ENCODE assay signal across 12 cellular contexts in genomic region chr1:86154581-86155060, GRCh38. TPM values are rescaled to one million over a fixed set of nuclear protein-coding genes. Genes with fewer than 3 reads are reported as not detected.
DNase-seq lines count a peak whose midpoint lies in the region; ATAC-seq and TF ChIP-seq lines count a peak whose summit lies in the region.
"Had no signal": no experiment of that assay in that cellular context is flagged by ENCODE, and none has a peak within 500 bp of the region (broad histone marks: within the 10 kb centered on the region; RNA-seq: fewer than 3 reads in every experiment).

No MANE protein-coding gene starts in this region.

- peaks cover 20% of the 10 kb centered on the region for H3K4me1 Mint-ChIP-seq in neural progenitor cell

- no peaks in the 10 kb centered on the region for H3K9me3 Mint-ChIP-seq in neural progenitor cell
- H3K9me3 Mint-ChIP-seq: activated CD8-positive, alpha-beta T cell treated with anti-CD3 and anti-CD28 coated beads for 36 hours had no signal

- TF ChIP-seq CTCF in fibroblast of villous mesenchyme (IDR thresholded peaks at IDR 0.05; ENCODE audit: insufficient read depth, low read depth, low read length) (no peak), neural progenitor cell (IDR thresholded peaks at IDR 0.05) (no peak)

- peak; percentile 73 for DNase-seq in AG20443 (ENCODE audit: low spot score)
- peak; percentile 2 for DNase-seq in SK-N-DZ (ENCODE audit: low spot score)
- DNase-seq in fibroblast of villous mesenchyme (ENCODE audit: low read depth) = peak; percentile 42
- peak; percentile 54 for DNase-seq in neural progenitor cell (ENCODE audit: low spot score)
- DNase-seq in NOMO-1 treated with dmso at 0.1 percent for 144 hours (lab: John Stamatoyannopoulos, UW; ENCODE audit: unreplicated experiment) = no peak
- DNase-seq in NCI-H510A (lab: John Stamatoyannopoulos, UW) = no peak
- DNase-seq: activated CD8-positive, alpha-beta T cell treated with anti-CD3 and anti-CD28 coated beads for 36 hours; CD4-positive, CD25-positive, alpha-beta regulatory T cell had no signal

- no peak overlapping the region for H3K27ac ChIP-seq in neural progenitor cell
- H3K27ac ChIP-seq: KMS-11, thyroid gland had no signal

- H3K27me3 Mint-ChIP-seq in neural progenitor cell (ENCODE audit: insufficient read depth, low read depth) = peaks cover 16% of the 10 kb centered on the region

- no peak overlapping the region for H3K9ac ChIP-seq in neural progenitor cell
- H3K9ac ChIP-seq: KMS-11 had no signal

- H3K4me3 ChIP-seq in fibroblast of villous mesenchyme (ENCODE audit: low read depth, low read length) (no peak overlapping the region), neural progenitor cell (peak overlapping the region; percentile 47)

- H3K9me3 ChIP-seq in neural progenitor cell (ENCODE audit: low read depth) = no peaks in the 10 kb centered on the region
- H3K9me3 ChIP-seq: thyroid gland had no signal

- H3F3A ChIP-seq in neural progenitor cell (ENCODE audit: low read depth) = peaks cover 8% of the 10 kb centered on the region

- H3K27ac Mint-ChIP-seq in neural progenitor cell = no peak overlapping the region
- H3K27ac Mint-ChIP-seq: activated CD8-positive, alpha-beta T cell treated with anti-CD3 and anti-CD28 coated beads for 36 hours; CD4-positive, CD25-positive, alpha-beta regulatory T cell had no signal

- H3K4me2 ChIP-seq in neural progenitor cell = peak overlapping the region; percentile 91
- H3K4me2 ChIP-seq: KMS-11 had no signal

- peak overlapping the region; percentile 83 for H3K4me3 Mint-ChIP-seq in neural progenitor cell
- H3K4me3 Mint-ChIP-seq: activated CD8-positive, alpha-beta T cell treated with anti-CD3 and anti-CD28 coated beads for 36 hours; CD4-positive, CD25-positive, alpha-beta regulatory T cell had no signal

- H4K20me1 ChIP-seq in neural progenitor cell (ENCODE audit: low read depth) = no peaks in the 10 kb centered on the region

- H3K27me3 ChIP-seq in neural progenitor cell = peaks cover 86% of the 10 kb centered on the region
- H3K27me3 ChIP-seq: thyroid gland had no signal

- no peaks in the 10 kb centered on the region for H3K79me2 ChIP-seq in neural progenitor cell (ENCODE audit: low read depth)

- H3K36me3 Mint-ChIP-seq in neural progenitor cell = no peaks in the 10 kb centered on the region
- H3K36me3 Mint-ChIP-seq: CD4-positive, CD25-positive, alpha-beta regulatory T cell had no signal

- H2AFZ ChIP-seq in neural progenitor cell (replicated peaks) = peak overlapping the region; percentile 28

- H3K36me3 ChIP-seq in neural progenitor cell = no peaks in the 10 kb centered on the region
- H3K36me3 ChIP-seq: thyroid gland had no signal

- ATAC-seq in HG02970 (IDR thresholded peaks at IDR 0.05; ENCODE audit: low FRiP score, unreplicated experiment) (no peak), GM18858 (IDR thresholded peaks at IDR 0.05; ENCODE audit: unreplicated experiment) (no peak)
- ATAC-seq: activated CD8-positive, alpha-beta T cell treated with anti-CD3 and anti-CD28 coated beads for 36 hours had no signal

- H3K4me1 ChIP-seq in neural progenitor cell = peaks cover 18% of the 10 kb centered on the region

RNA-seq across cellular contexts. Expression of gene COL24A1, which starts 2.0 kb away (rescaled TPM):
- polyA plus RNA-seq in SK-N-DZ (2014; cell fraction: cytosol; rRNA removed) = 0.14 TPM in 1 of 2 replicates, not detected in the other
- polyA plus RNA-seq in SK-N-DZ (2014; cell fraction: nucleus; rRNA removed) = 0.18 and 0.51 TPM in 2 replicates
- total RNA-seq in fibroblast of villous mesenchyme (2.3 and 3.9 TPM in 2 replicates), neural progenitor cell (ENCODE audit: low replicate concordance) (not detected in 2 replicates)
- total RNA-seq: activated CD8-positive, alpha-beta T cell treated with anti-CD3 and anti-CD28 coated beads for 36 hours had no signal
- polyA plus RNA-seq: CD4-positive, CD25-positive, alpha-beta regulatory T cell had no signal

Comparison
In these comparisons a context has a peak if more than half of its experiments do, and no peak if none do; other contexts are left out.
1. DNase-seq: peak in AG20443 (single experiment), SK-N-DZ (single experiment), fibroblast of villous mesenchyme (single experiment) and neural progenitor cell (single experiment); none in NOMO-1 treated with dmso at 0.1 percent for 144 hours (single experiment) and NCI-H510A (single experiment).